ENCODE assay signal across 9 cellular contexts in the genomic region with DNA sequence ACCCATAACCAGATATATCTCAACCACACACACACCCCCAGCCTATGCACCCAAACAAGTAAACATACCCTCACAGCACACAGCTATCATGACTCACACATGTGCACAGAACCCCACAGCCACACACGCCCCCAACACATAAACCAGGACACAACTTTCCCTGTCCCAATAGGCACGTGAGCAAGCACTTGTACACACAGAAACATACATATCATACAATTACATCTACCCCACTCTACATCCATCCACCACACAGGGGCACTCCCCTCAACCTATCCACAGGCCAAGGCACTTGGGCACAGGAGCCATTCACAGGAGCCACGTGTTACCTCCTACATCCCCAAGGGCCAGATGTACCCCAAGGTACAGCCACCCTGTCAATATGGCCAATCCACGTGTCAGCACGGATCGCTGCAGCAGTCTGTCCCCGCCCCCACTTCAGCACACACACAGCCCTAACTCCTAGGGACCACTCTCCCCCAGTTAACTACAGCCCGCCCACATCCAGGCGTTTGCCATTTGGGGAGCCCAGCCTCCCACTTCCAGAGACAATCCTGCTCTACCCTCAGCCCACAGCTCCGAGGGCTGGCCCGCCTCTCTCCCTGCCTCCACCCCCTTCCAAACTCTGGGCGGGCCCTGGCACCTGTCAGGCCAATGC.
DNase-seq lines count a peak whose midpoint lies in the region; ATAC-seq and FAIRE-seq lines count a peak whose summit lies in the region.
"Had no signal": no experiment of that assay in that cellular context is flagged by ENCODE, and none has a peak within 500 bp of the region (broad histone marks: within the 10 kb centered on the region; RNA-seq: fewer than 3 reads in every experiment).

No MANE protein-coding gene starts in this region.

- peaks cover 22% of the 10 kb centered on the region; the same call in 1 of the 2 replicates for H3K4me1 ChIP-seq in SJCRH30

- H3K9me3 Mint-ChIP-seq in natural killer cell treated with Interleukin-12 subunit alpha and Interleukin-12 subunit beta and Interleukin-15 and Interleukin-18, amount 100 ng/mL, for 72 hours, result no peaks in the 10 kb centered on the region

- H3K27me3 ChIP-seq in SJCRH30 (no peaks in the 10 kb centered on the region), MG63 (no peaks in the 10 kb centered on the region)

- no peak overlapping the region for H3K27ac Mint-ChIP-seq in natural killer cell treated with Interleukin-12 subunit alpha and Interleukin-12 subunit beta and Interleukin-15 and Interleukin-18, amount 100 ng/mL, for 72 hours

- no peak overlapping the region for H3K27ac ChIP-seq in SJCRH30
- H3K27ac ChIP-seq: SJSA1 had no signal

- no peaks in the 10 kb centered on the region for H3K36me3 ChIP-seq in SJCRH30
- H3K36me3 ChIP-seq in MG63, result no peaks in the 10 kb centered on the region
- H3K36me3 ChIP-seq: SJSA1 had no signal

- ATAC-seq in GM19025 (IDR thresholded peaks at IDR 0.05; ENCODE audit: low read depth, unreplicated experiment) (peak; percentile 16), HG02623 (IDR thresholded peaks at IDR 0.05; ENCODE audit: unreplicated experiment) (peak; percentile 23)
- ATAC-seq in natural killer cell treated with Interleukin-12 subunit alpha and Interleukin-12 subunit beta and Interleukin-15 and Interleukin-18, amount 100 ng/mL, for 72 hours, result no peak

- H3K9me3 ChIP-seq in SJCRH30 (replicated peaks), result no peaks in the 10 kb centered on the region
- no peaks in the 10 kb centered on the region for H3K9me3 ChIP-seq in MG63
- H3K9me3 ChIP-seq: SJSA1 had no signal

- DNase-seq in SJCRH30 (peak; percentile 50 to 54), MG63 (no peak), HTR-8/SVneo (ENCODE audit: insufficient read length, low spot score) (no peak), AG08395 (ENCODE audit: low spot score) (no peak), OCI-M2 (lab: John Stamatoyannopoulos, UW; ENCODE audit: unreplicated experiment) (no peak)
- DNase-seq in natural killer cell treated with Interleukin-12 subunit alpha and Interleukin-12 subunit beta and Interleukin-15 and Interleukin-18, amount 100 ng/mL, for 72 hours (ENCODE audit: low spot score), result no peak

- H3K27me3 Mint-ChIP-seq in natural killer cell treated with Interleukin-12 subunit alpha and Interleukin-12 subunit beta and Interleukin-15 and Interleukin-18, amount 100 ng/mL, for 72 hours, result peaks cover 7 to 11% of the 10 kb centered on the region in 2 donors

- peak overlapping the region; percentile 32 for H3K4me3 Mint-ChIP-seq in natural killer cell treated with Interleukin-12 subunit alpha and Interleukin-12 subunit beta and Interleukin-15 and Interleukin-18, amount 100 ng/mL, for 72 hours

- H3K4me1 Mint-ChIP-seq in natural killer cell treated with Interleukin-12 subunit alpha and Interleukin-12 subunit beta and Interleukin-15 and Interleukin-18, amount 100 ng/mL, for 72 hours (ENCODE audit: low read depth in 2 of 2), result peaks cover 21% of the 10 kb centered on the region in 2 donors

- FAIRE-seq in HTR-8/SVneo (lab: Jason Lieb, UNC), result no peak

- H3K36me3 Mint-ChIP-seq in natural killer cell treated with Interleukin-12 subunit alpha and Interleukin-12 subunit beta and Interleukin-15 and Interleukin-18, amount 100 ng/mL, for 72 hours, result no peaks in the 10 kb centered on the region

- peak overlapping the region; percentile 60 for H3K4me3 ChIP-seq in SJCRH30
- H3K4me3 ChIP-seq in MG63, result no peak overlapping the region
- H3K4me3 ChIP-seq: SJSA1 had no signal

Comparison
In these comparisons a context has a peak if more than half of its experiments do, and no peak if none do; other contexts are left out.
1. ATAC-seq: peak in GM19025 (single experiment) and HG02623 (single experiment); none in natural killer cell treated with Interleukin-12 subunit alpha and Interleukin-12 subunit beta and Interleukin-15 and Interleukin-18, amount 100 ng/mL, for 72 hours (0 of 2).
2. DNase-seq: peak in SJCRH30 (2 of 2); none in natural killer cell treated with Interleukin-12 subunit alpha and Interleukin-12 subunit beta and Interleukin-15 and Interleukin-18, amount 100 ng/mL, for 72 hours (single experiment), MG63 (single experiment), HTR-8/SVneo (single experiment), AG08395 (single experiment) and OCI-M2 (single experiment).